Comparison of ENCODE assay signal across 25 cellular contexts in the genomic region with DNA sequence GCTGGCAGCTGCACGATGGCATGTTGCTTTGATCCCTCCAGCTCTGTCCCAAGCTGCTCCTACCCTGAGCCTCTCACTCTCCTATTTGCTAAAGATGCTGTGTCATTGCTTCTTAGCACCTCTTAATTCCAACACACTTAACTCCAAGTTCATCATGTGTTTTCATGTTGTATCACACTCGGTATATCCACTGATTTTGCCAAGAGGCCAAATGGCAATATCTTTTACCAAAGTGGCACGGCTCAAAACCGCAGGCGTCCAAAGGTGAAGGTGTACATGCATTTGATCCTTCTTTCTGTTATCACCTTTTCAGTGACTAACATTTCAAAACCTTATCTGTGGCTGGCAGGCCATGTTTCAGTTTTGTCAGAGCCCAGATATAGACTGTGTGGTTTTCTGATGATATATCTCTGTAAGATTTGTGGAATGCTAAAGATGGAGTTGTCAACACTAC.
A peak's percentile ranks its signal among the peaks of the same experiment; 100 is the strongest.
DNase-seq lines count a peak whose midpoint lies in the region; ATAC-seq and TF ChIP-seq lines count a peak whose summit lies in the region.
"Had no signal": no experiment of that assay in that cellular context is flagged by ENCODE, and none has a peak within 500 bp of the region (broad histone marks: within the 10 kb centered on the region; RNA-seq: fewer than 3 reads in every experiment).

No MANE protein-coding gene starts in this region.

- no peak overlapping the region for H3K4me3 Mint-ChIP-seq in activated CD4-positive, alpha-beta T cell treated with anti-CD3 and anti-CD28 coated beads for 36 hours
- H3K4me3 Mint-ChIP-seq: activated naive CD8-positive, alpha-beta T cell treated with anti-CD3 and anti-CD28 coated beads, Interleukin-2, amount 50 U/mL, for 24 hours; activated T-cell treated with anti-CD3 and anti-CD28 coated beads, Interleukin-2, amount 50 U/mL, for 72 hours; immature natural killer cell; naive thymus-derived CD4-positive, alpha-beta T cell had no signal

- no peak for TF ChIP-seq CTCF in brain microvascular endothelial cell (IDR thresholded peaks at IDR 0.05; ENCODE audit: low read depth, low read length, missing control alignments)

- DNase-seq in NCI-H82 (lab: John Stamatoyannopoulos, UW) (peak; percentile 3), NCI-H82 treated with DMSO at 0.1 percent for 48 hours (lab: John Stamatoyannopoulos, UW; ENCODE audit: unreplicated experiment) (no peak), NCI-H226 (peak; percentile 94), brain microvascular endothelial cell (peak; percentile 65), SHP77 treated with DMSO at 0.1 percent for 48 hours (lab: John Stamatoyannopoulos, UW) (no peak), NCI-H69 (lab: John Stamatoyannopoulos, UW) (no peak)
- no peak for DNase-seq in activated CD4-positive, alpha-beta T cell treated with anti-CD3 and anti-CD28 coated beads for 36 hours
- DNase-seq in stimulated activated CD4-positive, alpha-beta T cell treated with anti-CD3 and anti-CD28 coated beads, Interleukin-2, amount 100 ng/mL, for 48 hours: no peak
- DNase-seq: activated naive CD8-positive, alpha-beta T cell treated with anti-CD3 and anti-CD28 coated beads, Interleukin-2, amount 50 U/mL, for 24 hours; activated T-cell treated with anti-CD3 and anti-CD28 coated beads, Interleukin-2, amount 50 U/mL, for 72 hours; head of caudate nucleus; immature natural killer cell; mammary epithelial cell; naive thymus-derived CD4-positive, alpha-beta T cell; NCI-H1048; NCI-H774; Peyer's patch; stimulated activated CD4-positive, alpha-beta T cell treated with anti-CD3 and anti-CD28 coated beads, Interleukin-4, amount 100 ng/mL, for 4 hours; stimulated activated CD8-positive, alpha-beta memory T cell treated with anti-CD3 and anti-CD28 coated beads, Interleukin-4, amount 100 ng/mL, for 48 hours; testis had no signal

- no peaks in the 10 kb centered on the region for H3K36me3 Mint-ChIP-seq in activated CD4-positive, alpha-beta T cell treated with anti-CD3 and anti-CD28 coated beads for 36 hours (ENCODE audit: low read depth)
- H3K36me3 Mint-ChIP-seq: immature natural killer cell; naive thymus-derived CD4-positive, alpha-beta T cell had no signal

- H3K9me3 Mint-ChIP-seq in activated CD4-positive, alpha-beta T cell treated with anti-CD3 and anti-CD28 coated beads for 36 hours (ENCODE audit: low read depth): peaks cover 3% of the 10 kb centered on the region

- no peak overlapping the region for H3K27ac ChIP-seq in brain microvascular endothelial cell
- H3K27ac ChIP-seq: 22Rv1, esophagus muscularis mucosa, Peyer's patch, skin epidermis, testis, VCaP had no signal

- no peak overlapping the region for H3K27ac Mint-ChIP-seq in activated CD4-positive, alpha-beta T cell treated with anti-CD3 and anti-CD28 coated beads for 36 hours
- H3K27ac Mint-ChIP-seq: activated naive CD8-positive, alpha-beta T cell treated with anti-CD3 and anti-CD28 coated beads, Interleukin-2, amount 50 U/mL, for 24 hours; activated T-cell treated with anti-CD3 and anti-CD28 coated beads, Interleukin-2, amount 50 U/mL, for 72 hours; immature natural killer cell; naive thymus-derived CD4-positive, alpha-beta T cell had no signal

- CTCF ChIA-PET in activated CD4-positive, alpha-beta T cell treated with anti-CD3 and anti-CD28 coated beads for 36 hours (lab: Charles Lee): no interaction called here

- no peak overlapping the region for H3K4me3 ChIP-seq in brain microvascular endothelial cell (ENCODE audit: low read depth, low read length)
- H3K4me3 ChIP-seq: esophagus muscularis mucosa, Peyer's patch, skin epidermis, testis had no signal

- in situ Hi-C loops in brain microvascular endothelial cell (cut with HindIII; ENCODE audit: low pct_ligation_motif_present, low sequenced_read_pairs): no loop called here

- H3K4me1 Mint-ChIP-seq in activated CD4-positive, alpha-beta T cell treated with anti-CD3 and anti-CD28 coated beads for 36 hours: no peaks in the 10 kb centered on the region
- H3K4me1 Mint-ChIP-seq: activated naive CD8-positive, alpha-beta T cell treated with anti-CD3 and anti-CD28 coated beads, Interleukin-2, amount 50 U/mL, for 24 hours; immature natural killer cell; naive thymus-derived CD4-positive, alpha-beta T cell had no signal

- intact Hi-C loops in activated CD4-positive, alpha-beta T cell treated with anti-CD3 and anti-CD28 coated beads for 36 hours (cut with DNase I, micrococcal nuclease): no loop called here

- no peaks in the 10 kb centered on the region for H3K36me3 ChIP-seq in brain microvascular endothelial cell (replicated peaks)
- H3K36me3 ChIP-seq: esophagus muscularis mucosa, Peyer's patch had no signal

- ATAC-seq in activated CD4-positive, alpha-beta T cell treated with anti-CD3 and anti-CD28 coated beads for 36 hours: no peak
- ATAC-seq: activated naive CD8-positive, alpha-beta T cell treated with anti-CD3 and anti-CD28 coated beads, Interleukin-2, amount 50 U/mL, for 24 hours; HepG2; naive thymus-derived CD4-positive, alpha-beta T cell had no signal

- H3K27me3 Mint-ChIP-seq in activated CD4-positive, alpha-beta T cell treated with anti-CD3 and anti-CD28 coated beads for 36 hours: no peaks in the 10 kb centered on the region
- H3K27me3 Mint-ChIP-seq: activated naive CD8-positive, alpha-beta T cell treated with anti-CD3 and anti-CD28 coated beads, Interleukin-2, amount 50 U/mL, for 24 hours; naive thymus-derived CD4-positive, alpha-beta T cell had no signal

- POLR2A ChIA-PET in activated CD4-positive, alpha-beta T cell treated with anti-CD3 and anti-CD28 coated beads for 36 hours (lab: Charles Lee): no interaction called here

- no peaks in the 10 kb centered on the region for H3K27me3 ChIP-seq in brain microvascular endothelial cell (replicated peaks)
- H3K27me3 ChIP-seq: esophagus muscularis mucosa, Peyer's patch, testis had no signal

Comparison
In these comparisons a context has a peak if more than half of its experiments do, and no peak if none do; other contexts are left out.
1. DNase-seq: peak in NCI-H82 (single experiment), NCI-H226 (single experiment) and brain microvascular endothelial cell (single experiment); none in NCI-H82 treated with DMSO at 0.1 percent for 48 hours (single experiment), SHP77 treated with DMSO at 0.1 percent for 48 hours (single experiment), activated CD4-positive, alpha-beta T cell treated with anti-CD3 and anti-CD28 coated beads for 36 hours (single experiment), NCI-H69 (single experiment) and stimulated activated CD4-positive, alpha-beta T cell treated with anti-CD3 and anti-CD28 coated beads, Interleukin-2, amount 100 ng/mL, for 48 hours (0 of 2).